Comparison of ENCODE assay signal across 1 cellular context in genomic region chr3:122510878-122511481, GRCh38.
TF ChIP-seq lines count a peak whose summit lies in the region.

No MANE protein-coding gene starts in this region.

TF ChIP-seq in HepG2, 621 proteins besides CTCF, POLR2A, EP300 and RAD21 (continued from another document):
- TF ChIP-seq E2F1 (CRISPR knock-in tag; IDR thresholded peaks at IDR 0.05) = no peak
- TF ChIP-seq, protein P1, sequence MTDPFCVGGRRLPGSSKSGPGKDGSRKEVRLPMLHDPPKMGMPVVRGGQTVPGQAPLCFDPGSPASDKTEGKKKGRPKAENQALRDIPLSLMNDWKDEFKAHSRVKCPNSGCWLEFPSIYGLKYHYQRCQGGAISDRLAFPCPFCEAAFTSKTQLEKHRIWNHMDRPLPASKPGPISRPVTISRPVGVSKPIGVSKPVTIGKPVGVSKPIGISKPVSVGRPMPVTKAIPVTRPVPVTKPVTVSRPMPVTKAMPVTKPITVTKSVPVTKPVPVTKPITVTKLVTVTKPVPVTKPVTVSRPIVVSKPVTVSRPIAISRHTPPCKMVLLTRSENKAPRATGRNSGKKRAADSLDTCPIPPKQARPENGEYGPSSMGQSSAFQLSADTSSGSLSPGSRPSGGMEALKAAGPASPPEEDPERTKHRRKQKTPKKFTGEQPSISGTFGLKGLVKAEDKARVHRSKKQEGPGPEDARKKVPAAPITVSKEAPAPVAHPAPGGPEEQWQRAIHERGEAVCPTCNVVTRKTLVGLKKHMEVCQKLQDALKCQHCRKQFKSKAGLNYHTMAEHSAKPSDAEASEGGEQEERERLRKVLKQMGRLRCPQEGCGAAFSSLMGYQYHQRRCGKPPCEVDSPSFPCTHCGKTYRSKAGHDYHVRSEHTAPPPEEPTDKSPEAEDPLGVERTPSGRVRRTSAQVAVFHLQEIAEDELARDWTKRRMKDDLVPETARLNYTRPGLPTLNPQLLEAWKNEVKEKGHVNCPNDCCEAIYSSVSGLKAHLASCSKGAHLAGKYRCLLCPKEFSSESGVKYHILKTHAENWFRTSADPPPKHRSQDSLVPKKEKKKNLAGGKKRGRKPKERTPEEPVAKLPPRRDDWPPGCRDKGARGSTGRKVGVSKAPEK (CRISPR knock-in tag; IDR thresholded peaks at IDR 0.05; ENCODE audit: borderline replicate concordance) = no peak
TF ChIP-seq in HepG2: peak in this region for 15.
